ENCODE assay signal across 24 cellular contexts in genomic region chr5:22044229-22044628, GRCh38.
"Had no signal": no experiment of that assay in that cellular context is flagged by ENCODE, and none has a peak within 500 bp of the region (broad histone marks: within the 10 kb centered on the region; RNA-seq: fewer than 3 reads in every experiment).

No MANE protein-coding gene starts in this region.

- ATAC-seq: body of pancreas; left lung; lower lobe of right lung; naive thymus-derived CD8-positive, alpha-beta T cell; pancreas; sciatic nerve; stimulated activated effector memory CD8-positive, alpha-beta T cell treated with anti-CD3 and anti-CD28 coated beads, Interleukin-12 subunit alpha, Interleukin-12 subunit beta, amount 100 ng/mL, for 72 hours had no signal

- DNase-seq: activated CD4-positive, alpha-beta T cell treated with anti-CD3 and anti-CD28 coated beads for 4 hours; activated CD4-positive, alpha-beta T cell treated with anti-CD3 and anti-CD28 coated beads, Interleukin-2, amount 50 U/mL, for 4 hours; activated effector memory CD4-positive, alpha-beta T cell treated with Interleukin-2 at 50 U/mL for 16 hours; activated naive CD4-positive, alpha-beta T cell treated with Interleukin-2 at 50 U/mL for 16 hours; anterior cingulate cortex; body of pancreas; colonic mucosa; effector CD8-positive, alpha-beta T cell; left lung; lower lobe of right lung; mesenchymal stem cell; naive thymus-derived CD8-positive, alpha-beta T cell; nucleus accumbens; pancreas; retina; stimulated activated CD4-positive, alpha-beta T cell treated with anti-CD3 and anti-CD28 coated beads, Interleukin-4, amount 100 ng/mL, for 24 hours; trophoblast cell had no signal

- H3K36me3 ChIP-seq: colonic mucosa, left lung, lower lobe of right lung, pancreas, prostate gland, thoracic aorta had no signal

- H3K27ac ChIP-seq: body of pancreas, colonic mucosa, epithelial cell of prostate, left lung, lower lobe of right lung, pancreas, prostate gland, skin epidermis, thoracic aorta, VCaP had no signal

- H3K27me3 ChIP-seq: body of pancreas, colonic mucosa, left lung, pancreas had no signal

- H3K9me3 ChIP-seq: body of pancreas, colonic mucosa, lower lobe of right lung, pancreas, prostate gland, thoracic aorta had no signal

- H3K4me1 ChIP-seq: body of pancreas, colonic mucosa, left lung, lower lobe of right lung, pancreas, prostate gland had no signal

- H3K4me3 ChIP-seq: body of pancreas, colonic mucosa, left lung, lower lobe of right lung, pancreas, prostate gland, skin epidermis, thoracic aorta had no signal
